8 cellular contexts compared by ENCODE assay signal in genomic region chr10:80382989-80383388, GRCh38. TPM values are rescaled to one million over a fixed set of nuclear protein-coding genes. Genes with fewer than 3 reads are reported as not detected.
A peak's percentile ranks its signal among the peaks of the same experiment; 100 is the strongest.
DNase-seq lines count a peak whose midpoint lies in the region; ATAC-seq, FAIRE-seq and TF ChIP-seq lines count a peak whose summit lies in the region.

No MANE protein-coding gene starts in this region.

- no peaks in the 10 kb centered on the region for H3K36me3 ChIP-seq in CD4-positive, CD25-positive, alpha-beta regulatory T cell (ENCODE audit: control insufficient read depth, insufficient read depth, low read length)
- H3K36me3 ChIP-seq in mammary epithelial cell (ENCODE audit: insufficient read depth, low read length) (no peaks in the 10 kb centered on the region), liver (ENCODE audit: control insufficient read depth in 4 of 4, insufficient read depth in 3 of 4, low read depth in 1 of 4, low read length in 3 of 4) (no peaks in the 10 kb centered on the region), tibial artery (no peaks in the 10 kb centered on the region)

- no peaks in the 10 kb centered on the region for H3K36me3 Mint-ChIP-seq in CD4-positive, CD25-positive, alpha-beta regulatory T cell
- no peaks in the 10 kb centered on the region for H3K36me3 Mint-ChIP-seq in T-helper 17 cell (ENCODE audit: low read depth)

- WGBS in mammary epithelial cell (ENCODE audit: low coverage, missing lambda C conversion rate): 24% methylated on average over 4 of the region's 4 CpGs
- WGBS in liver: 2% methylated on average over 4 of the region's 4 CpGs

- H3K27me3 ChIP-seq in CD4-positive, CD25-positive, alpha-beta regulatory T cell (ENCODE audit: control insufficient read depth, insufficient read depth, low read length): no peaks in the 10 kb centered on the region
- H3K27me3 ChIP-seq in mammary epithelial cell (ENCODE audit: insufficient read depth, low read length) (no peaks in the 10 kb centered on the region), liver (ENCODE audit: control insufficient read depth in 4 of 4, insufficient read depth in 4 of 4, low read length in 3 of 4) (no peaks in the 10 kb centered on the region), tibial artery (no peaks in the 10 kb centered on the region)

- no TSS peak for BruUV-seq in mammary epithelial cell (replicated peaks; lab: Mats Ljungman, UMichigan)

- peak; percentile 44 to 62 for ATAC-seq in CD4-positive, CD25-positive, alpha-beta regulatory T cell (ENCODE audit: low read depth in 2 of 2)
- ATAC-seq in GM18519 (IDR thresholded peaks at IDR 0.05; ENCODE audit: low FRiP score, unreplicated experiment) (peak; percentile 68), T-helper 17 cell (peak; percentile 69)

- H2AFZ ChIP-seq in mammary epithelial cell (ENCODE audit: low read depth, low read length): no peak overlapping the region

- TF ChIP-seq RAD21 in liver (IDR thresholded peaks at IDR 0.05): peak; percentile 89 to 91

- in situ Hi-C loops in mammary epithelial cell (cut with MboI; ENCODE audit: low sequenced_read_pairs in 2 of 2): loop anchor here (5.0 to 10.0 kb wide), 2 partner anchors 59 to 62 kb away; no protein-coding TSS in a partner anchor

- H3K27ac ChIP-seq in CD4-positive, CD25-positive, alpha-beta regulatory T cell (ENCODE audit: insufficient read depth, low read length, poor library complexity, severe bottlenecking): no peak overlapping the region
- H3K27ac ChIP-seq in mammary epithelial cell (ENCODE audit: insufficient read depth, low read depth, low read length): no peak overlapping the region
- no peak overlapping the region for H3K27ac ChIP-seq in liver (ENCODE audit: low read depth in 1 of 2, low read length in 2 of 2)
- no peak overlapping the region for H3K27ac ChIP-seq in tibial artery

- H3K9ac ChIP-seq in mammary epithelial cell (ENCODE audit: insufficient read depth, low read length) (no peak overlapping the region), liver (ENCODE audit: low read depth in 1 of 2, low read length in 2 of 2) (peak overlapping the region in 1 of 2 donors; percentile 13)

- no peak overlapping the region for H3K4me2 ChIP-seq in mammary epithelial cell (ENCODE audit: insufficient read depth, low read depth, low read length)

- intact Hi-C loops in mammary epithelial cell (cut with micrococcal nuclease): loop anchor here (1.0 kb wide), 4 partner anchors 60 to 541 kb away; no protein-coding TSS in a partner anchor
- intact Hi-C loops in tibial artery (cut with DNase I; ENCODE audit: low total_unique reads): loop anchor here (5.0 kb wide), 1 partner anchor 124 kb away; no protein-coding TSS in a partner anchor

- TF ChIP-seq CTCF in mammary epithelial cell (conservative IDR thresholded peaks at IDR 0.05 in 1 of 2, IDR thresholded peaks at IDR 0.05 in 1 of 2; ENCODE audit: extremely low read depth in 1 of 2, insufficient read depth in 1 of 2, low read depth in 1 of 2, low read length in 2 of 2) (peak; percentile 66 to 69), liver (IDR thresholded peaks at IDR 0.05; ENCODE audit: low read depth, low read length, missing input control) (peak; percentile 75), tibial artery (IDR thresholded peaks at IDR 0.05) (peak; percentile 34 to 38)

- no peaks in the 10 kb centered on the region for H3K9me3 Mint-ChIP-seq in CD4-positive, CD25-positive, alpha-beta regulatory T cell

- H3K79me2 ChIP-seq in mammary epithelial cell (ENCODE audit: insufficient read depth, low read length): no peaks in the 10 kb centered on the region

- peaks cover 34% of the 10 kb centered on the region for H3K27me3 Mint-ChIP-seq in CD4-positive, CD25-positive, alpha-beta regulatory T cell
- peaks cover 14% of the 10 kb centered on the region for H3K27me3 Mint-ChIP-seq in T-helper 17 cell

- dilution Hi-C loops in mammary epithelial cell (cut with HindIII; ENCODE audit: low sequenced_read_pairs): no loop called here

- no peaks in the 10 kb centered on the region for H4K20me1 ChIP-seq in mammary epithelial cell (ENCODE audit: insufficient read depth, low read length)

- CTCF ChIA-PET in mammary epithelial cell (lab: Charles Lee; ENCODE audit: low non-redundant PET): interaction anchor here (1.0 kb wide), 1 partner anchor 122 kb away, joined by 7 read pairs; no protein-coding TSS in a partner anchor

- H3K4me3 Mint-ChIP-seq in CD4-positive, CD25-positive, alpha-beta regulatory T cell: no peak overlapping the region
- H3K4me3 Mint-ChIP-seq in T-helper 17 cell: peak overlapping the region; percentile 66

- no peaks in the 10 kb centered on the region for H3K9me3 ChIP-seq in CD4-positive, CD25-positive, alpha-beta regulatory T cell (ENCODE audit: control insufficient read depth in 2 of 2, low read length in 2 of 2)
- H3K9me3 ChIP-seq in T-helper 17 cell (ENCODE audit: control insufficient read depth, low read length, poor library complexity, severe bottlenecking): no peaks in the 10 kb centered on the region
- H3K9me3 ChIP-seq in mammary epithelial cell (replicated peaks; ENCODE audit: insufficient read depth, low read length): no peaks in the 10 kb centered on the region
- H3K9me3 ChIP-seq in liver (ENCODE audit: control insufficient read depth in 4 of 4, low read length in 3 of 4): no peaks in the 10 kb centered on the region
- H3K9me3 ChIP-seq in tibial artery: no peaks in the 10 kb centered on the region

- H3K27ac Mint-ChIP-seq in CD4-positive, CD25-positive, alpha-beta regulatory T cell: peak overlapping the region; percentile 75 to 91 (median 79)
- H3K27ac Mint-ChIP-seq in T-helper 17 cell: no peak overlapping the region

- peaks cover 4 to 15% (median 9%) of the 10 kb centered on the region in 4 donors for H3K4me1 Mint-ChIP-seq in CD4-positive, CD25-positive, alpha-beta regulatory T cell
- H3K4me1 Mint-ChIP-seq in T-helper 17 cell: peaks cover 12% of the 10 kb centered on the region

- no peaks in the 10 kb centered on the region for H3K4me1 ChIP-seq in CD4-positive, CD25-positive, alpha-beta regulatory T cell (ENCODE audit: control insufficient read depth, insufficient read depth, low read length, poor library complexity, severe bottlenecking)
- no peaks in the 10 kb centered on the region for H3K4me1 ChIP-seq in mammary epithelial cell (ENCODE audit: insufficient read depth, low read length)
- peaks cover 0 to 5% (median 3%) of the 10 kb centered on the region in 4 donors for H3K4me1 ChIP-seq in liver (ENCODE audit: control insufficient read depth in 4 of 4, insufficient read depth in 4 of 4, low read length in 3 of 4)
- H3K4me1 ChIP-seq in tibial artery: peaks cover 0 to 22% (median 6%) of the 10 kb centered on the region in 4 donors

- H3K4me3 ChIP-seq in CD4-positive, CD25-positive, alpha-beta regulatory T cell (ENCODE audit: low read depth, low read length): no peak overlapping the region
- H3K4me3 ChIP-seq in mammary epithelial cell (replicated peaks in 1 of 3; ENCODE audit: insufficient read depth in 1 of 3, low read depth in 2 of 3, low read length in 3 of 3) (no peak overlapping the region), liver (ENCODE audit: low read depth in 1 of 3, low read length in 3 of 3) (no peak overlapping the region), tibial artery (no peak overlapping the region)

- DNase-seq in CD4-positive, CD25-positive, alpha-beta regulatory T cell: peak; percentile 20 to 75 (median 59)
- peak; percentile 24 for DNase-seq in HTR-8/SVneo (ENCODE audit: insufficient read length, low spot score)
- peak in 2 of 3 donors; percentile 23 to 38 for DNase-seq in T-helper 17 cell
- DNase-seq in mammary epithelial cell: peak; percentile 27
- DNase-seq in tibial artery: no peak
- no peak for DNase-seq in OCI-M2 (lab: John Stamatoyannopoulos, UW; ENCODE audit: unreplicated experiment)

- FAIRE-seq in HTR-8/SVneo (lab: Jason Lieb, UNC): no peak

TF ChIP-seq in liver, 16 proteins besides CTCF, POLR2A, EP300 and RAD21 (continues in another document):
- TF ChIP-seq YY1 (IDR thresholded peaks at IDR 0.05) (no peak), ATF3 (IDR thresholded peaks at IDR 0.05) (no peak), MAX (IDR thresholded peaks at IDR 0.05) (no peak), JUND (IDR thresholded peaks at IDR 0.05) (no peak), HNF4A (conservative IDR thresholded peaks at IDR 0.05) (no peak), FOXA2 (IDR thresholded peaks at IDR 0.05) (no peak), FOXA1 (IDR thresholded peaks at IDR 0.05) (no peak), GABPA (IDR thresholded peaks at IDR 0.05 in 1 of 2, conservative IDR thresholded peaks at IDR 0.05 in 1 of 2) (no peak), HNF4G (IDR thresholded peaks at IDR 0.05) (no peak), NR2F2 (IDR thresholded peaks at IDR 0.05) (no peak), TAF1 (conservative IDR thresholded peaks at IDR 0.05) (no peak)

RNA-seq across cellular contexts. Expression of gene PRXL2A, which starts 25.4 kb away (rescaled TPM):
- total RNA-seq in CD4-positive, CD25-positive, alpha-beta regulatory T cell: 0.76 TPM
- 1 to 10 TPM; 1.4 to 8.3 (median 3.5) TPM for polyA plus RNA-seq in CD4-positive, CD25-positive, alpha-beta regulatory T cell
- total RNA-seq in T-helper 17 cell (1 to 10 TPM in 1 of 2 donors, under 1 TPM in 1; 0.94 to 1.5 TPM), mammary epithelial cell (10 to 100 TPM; 11.0 to 58.6 TPM), liver (10 to 100 TPM; 48.5 to 51.2 TPM)
- polyA plus RNA-seq in mammary epithelial cell (34.8 TPM), liver (10 to 100 TPM; 56.9 to 87.4 TPM)
- polyA minus RNA-seq in mammary epithelial cell: 14.7 TPM

RNA-seq across cellular contexts. Expression of gene DYDC2, which starts 26.4 kb away (rescaled TPM):
- not detected for total RNA-seq in CD4-positive, CD25-positive, alpha-beta regulatory T cell
- polyA plus RNA-seq in CD4-positive, CD25-positive, alpha-beta regulatory T cell: not detected
- total RNA-seq in T-helper 17 cell (not detected), mammary epithelial cell (under 1 TPM in 1 of 2 donors, not detected in 1; 0.54 TPM), liver (1 to 10 TPM in 1 of 2 donors, under 1 TPM in 1; 0.25 to 2.0 TPM)
- polyA plus RNA-seq in mammary epithelial cell (not detected), liver (under 1 TPM; 0.14 to 0.25 TPM)
- not detected for polyA minus RNA-seq in mammary epithelial cell

RNA-seq across cellular contexts. Expression of gene DYDC1, which starts 26.4 kb away (rescaled TPM):
- not detected for total RNA-seq in CD4-positive, CD25-positive, alpha-beta regulatory T cell
- polyA plus RNA-seq in CD4-positive, CD25-positive, alpha-beta regulatory T cell: not detected
- total RNA-seq in T-helper 17 cell: not detected
- not detected for total RNA-seq in mammary epithelial cell
- polyA plus RNA-seq in mammary epithelial cell: not detected
- polyA minus RNA-seq in mammary epithelial cell: not detected
- total RNA-seq in liver: under 1 TPM in 1 of 2 donors, not detected in 1; 0.23 TPM
- polyA plus RNA-seq in liver: not detected

Comparison
In these comparisons a context has a peak if more than half of its experiments do, and no peak if none do; other contexts are left out.
1. DNase-seq: peak in CD4-positive, CD25-positive, alpha-beta regulatory T cell (3 of 3), HTR-8/SVneo (single experiment), T-helper 17 cell (2 of 3) and mammary epithelial cell (single experiment); none in tibial artery (0 of 2) and OCI-M2 (single experiment).
2. Peak in every context shown above with its lines, with median percentiles within 50 percentile points of each other: ATAC-seq and CTCF ChIP-seq.